In genomic region chr7:78020131-78020873, GRCh38 we compare ENCODE assay signal across 8 cellular contexts.
DNase-seq lines count a peak whose midpoint lies in the region; ATAC-seq and TF ChIP-seq lines count a peak whose summit lies in the region.

No MANE protein-coding gene starts in this region.

- WGBS in transverse colon (ENCODE audit: low coverage in 1 of 2), 2 donors, result 3 to 8% methylated on average over 4 to 19 of the region's 25 CpGs

- peaks cover 13% of the 10 kb centered on the region for H3K4me1 Mint-ChIP-seq in activated CD4-positive, alpha-beta T cell treated with anti-CD3 and anti-CD28 coated beads, Interleukin-2, amount 10 ng/mL, durations not matched to agents 24 days and 14 days

- H3K4me1 ChIP-seq in transverse colon, result peaks cover 22 to 32% (median 26%) of the 10 kb centered on the region in 4 donors

- peak overlapping the region; percentile 65 for H3K4me3 ChIP-seq in epithelial cell of proximal tubule (ENCODE audit: low read depth, low read length)
- peak overlapping the region; percentile 42 to 56 (median 47) for H3K4me3 ChIP-seq in transverse colon

- H3K27me3 Mint-ChIP-seq in activated CD4-positive, alpha-beta T cell treated with anti-CD3 and anti-CD28 coated beads, Interleukin-2, amount 10 ng/mL, durations not matched to agents 24 days and 14 days, result peaks cover 53% of the 10 kb centered on the region

- H3K27ac Mint-ChIP-seq in activated CD4-positive, alpha-beta T cell treated with anti-CD3 and anti-CD28 coated beads, Interleukin-2, amount 10 ng/mL, durations not matched to agents 24 days and 14 days, result peak overlapping the region; percentile 64

- no peak for TF ChIP-seq POLR2A in transverse colon (IDR thresholded peaks at IDR 0.05)

- DNase-seq in COLO829 (ENCODE audit: low spot score) (peak; percentile 91), GM19238 (ENCODE audit: insufficient read length, low spot score) (peak; percentile 35), NCI-H345 treated with DMSO at 0.1 percent for 48 hours (lab: John Stamatoyannopoulos, UW; ENCODE audit: unreplicated experiment) (peak; percentile 70), epithelial cell of proximal tubule (ENCODE audit: low read depth) (peak; percentile 35), middle frontal gyrus (ENCODE audit: extremely low spot score, low spot score) (peak; percentile 69), transverse colon (peak; percentile 63)
- peak; percentile 77 for DNase-seq in activated CD4-positive, alpha-beta T cell treated with anti-CD3 and anti-CD28 coated beads, Interleukin-2, amount 10 ng/mL, durations not matched to agents 24 days and 14 days

- in situ Hi-C loops in transverse colon (cut with MboI; ENCODE audit: low pct_ligation_motif_present in 1 of 4, low pct_unique_long_range_greater_than_20kb in 1 of 4, low sequenced_read_pairs in 3 of 4), result no loop called here

- H3K4me3 Mint-ChIP-seq in activated CD4-positive, alpha-beta T cell treated with anti-CD3 and anti-CD28 coated beads, Interleukin-2, amount 10 ng/mL, durations not matched to agents 24 days and 14 days, result peak overlapping the region; percentile 80

- H3K27me3 ChIP-seq in transverse colon, result no peaks in the 10 kb centered on the region

- peak; percentile 48 for ATAC-seq in HG03354 (IDR thresholded peaks at IDR 0.05; ENCODE audit: poor library complexity, severe bottlenecking, unreplicated experiment)

- H3K9me3 Mint-ChIP-seq in activated CD4-positive, alpha-beta T cell treated with anti-CD3 and anti-CD28 coated beads, Interleukin-2, amount 10 ng/mL, durations not matched to agents 24 days and 14 days, result no peaks in the 10 kb centered on the region

- intact Hi-C loops in activated CD4-positive, alpha-beta T cell treated with anti-CD3 and anti-CD28 coated beads, Interleukin-2, amount 10 ng/mL, durations not matched to agents 24 days and 14 days (cut with micrococcal nuclease), result loop anchor here (2.0 to 5.0 kb wide), 2 partner anchors 20 to 223 kb away; partner anchors contain the start of genes PHTF2 and TMEM60
- intact Hi-C loops in transverse colon (cut with DNase I; ENCODE audit: low total_unique reads), result no loop called here

- peak overlapping the region; percentile 89 to 97 (median 96) for H3K27ac ChIP-seq in transverse colon

- TF ChIP-seq CTCF in epithelial cell of proximal tubule (conservative IDR thresholded peaks at IDR 0.05; ENCODE audit: low read depth, low read length) (peak; percentile 79), transverse colon (IDR thresholded peaks at IDR 0.05) (peak; percentile 51 to 77 (median 70))

- no peak for TF ChIP-seq EP300 in transverse colon (IDR thresholded peaks at IDR 0.05; ENCODE audit: low read depth)

- no peaks in the 10 kb centered on the region for H3K36me3 ChIP-seq in transverse colon

- no peaks in the 10 kb centered on the region for H3K36me3 Mint-ChIP-seq in activated CD4-positive, alpha-beta T cell treated with anti-CD3 and anti-CD28 coated beads, Interleukin-2, amount 10 ng/mL, durations not matched to agents 24 days and 14 days (ENCODE audit: low read depth)

- H3K9me3 ChIP-seq in transverse colon, result no peaks in the 10 kb centered on the region

Comparison
In these comparisons a context has a peak if more than half of its experiments do, and no peak if none do; other contexts are left out.
1. Peak in every context shown above with its lines: DNase-seq, ATAC-seq, H3K4me3 ChIP-seq and H3K27ac ChIP-seq.
2. DNase-seq: peak in every context shown above with its lines; median percentile 91 in COLO829; 77 in activated CD4-positive, alpha-beta T cell treated with anti-CD3 and anti-CD28 coated beads, Interleukin-2, amount 10 ng/mL, durations not matched to agents 24 days and 14 days; 70 in NCI-H345 treated with DMSO at 0.1 percent for 48 hours; 69 in middle frontal gyrus; 63 in transverse colon; 35 in GM19238; 35 in epithelial cell of proximal tubule.